ENCODE assay signal across 28 cellular contexts in the genomic region with DNA sequence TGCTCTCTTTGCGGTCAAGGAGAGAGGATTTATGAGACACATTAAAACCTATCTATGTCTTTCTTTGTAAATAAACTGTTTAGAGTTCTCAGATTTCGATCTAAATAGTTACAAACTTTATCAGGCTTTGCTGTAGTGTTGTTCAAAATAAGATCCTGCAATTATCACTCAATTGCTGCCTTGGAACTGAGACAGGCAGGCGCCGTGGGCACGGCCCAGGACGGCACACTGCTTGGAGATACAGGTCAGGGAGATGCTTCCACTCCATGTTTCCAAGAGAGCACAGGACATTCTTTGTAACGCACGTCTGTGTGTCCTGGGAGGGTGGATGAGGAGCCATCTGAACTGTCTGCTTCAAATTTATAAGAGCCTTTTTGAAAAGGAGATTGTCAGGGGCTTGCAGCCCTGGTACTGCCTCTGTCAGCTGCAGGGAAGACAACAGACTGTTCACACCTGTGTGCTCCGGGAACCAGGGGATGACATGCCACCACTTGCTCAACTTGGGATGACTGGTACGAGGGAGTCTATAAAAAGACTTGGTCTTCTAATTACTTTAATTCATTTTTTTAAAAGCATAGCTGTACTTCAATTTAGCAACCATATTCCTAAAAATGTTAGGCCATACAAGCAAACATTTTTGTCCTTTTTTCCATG.
"Had no signal": no experiment of that assay in that cellular context is flagged by ENCODE, and none has a peak within 500 bp of the region (broad histone marks: within the 10 kb centered on the region; RNA-seq: fewer than 3 reads in every experiment).

No MANE protein-coding gene starts in this region.

- H3K9me3 Mint-ChIP-seq: activated CD4-positive, alpha-beta memory T cell treated with anti-CD3 and anti-CD28 coated beads, Interleukin-2, amount 10 ng/mL, durations not matched to agents 7 days and 5 days; activated CD4-positive, alpha-beta T cell treated with anti-CD3 and anti-CD28 coated beads, Interleukin-2, amount 10 ng/mL, durations not matched to agents 7 days and 5 days; activated naive CD4-positive, alpha-beta T cell treated with anti-CD3 and anti-CD28 coated beads, Interleukin-2, amount 50 U/mL, for 24 hours; activated naive CD8-positive, alpha-beta T cell treated with anti-CD3 and anti-CD28 coated beads, Interleukin-2, amount 50 U/mL, for 24 hours; activated T-cell treated with anti-CD3 and anti-CD28 coated beads, Interleukin-2, amount 50 U/mL, for 24 hours; mesothelial cell of epicardium; naive B cell; nephron progenitor cell had no signal

- H3K27me3 ChIP-seq: ovary, tibial nerve had no signal

- H3K4me3 Mint-ChIP-seq: activated CD4-positive, alpha-beta memory T cell treated with anti-CD3 and anti-CD28 coated beads, Interleukin-2, amount 10 ng/mL, durations not matched to agents 7 days and 5 days; activated CD4-positive, alpha-beta T cell treated with anti-CD3 and anti-CD28 coated beads, Interleukin-2, amount 10 ng/mL, durations not matched to agents 7 days and 5 days; activated naive CD4-positive, alpha-beta T cell treated with anti-CD3 and anti-CD28 coated beads, Interleukin-2, amount 50 U/mL, for 24 hours; activated naive CD8-positive, alpha-beta T cell treated with anti-CD3 and anti-CD28 coated beads, Interleukin-2, amount 50 U/mL, for 24 hours; activated T-cell treated with anti-CD3 and anti-CD28 coated beads, Interleukin-2, amount 50 U/mL, for 24 hours; mesothelial cell of epicardium; naive B cell; nephron progenitor cell had no signal

- ATAC-seq: activated naive CD8-positive, alpha-beta T cell treated with anti-CD3 and anti-CD28 coated beads, Interleukin-2, amount 50 U/mL, for 24 hours; left colon; sciatic nerve had no signal

- H3K36me3 Mint-ChIP-seq: activated naive CD4-positive, alpha-beta T cell treated with anti-CD3 and anti-CD28 coated beads, Interleukin-2, amount 50 U/mL, for 24 hours; mesothelial cell of epicardium; naive B cell had no signal

- H3K27ac ChIP-seq: ovary, skin epidermis, tibial nerve, WERI-Rb-1 had no signal

- H3K27me3 Mint-ChIP-seq: activated naive CD4-positive, alpha-beta T cell treated with anti-CD3 and anti-CD28 coated beads, Interleukin-2, amount 50 U/mL, for 24 hours; activated naive CD8-positive, alpha-beta T cell treated with anti-CD3 and anti-CD28 coated beads, Interleukin-2, amount 50 U/mL, for 24 hours; activated T-cell treated with anti-CD3 and anti-CD28 coated beads, Interleukin-2, amount 50 U/mL, for 24 hours; progenitor cell of endocrine pancreas had no signal

- H3K9me3 ChIP-seq: ovary, tibial nerve had no signal

- DNase-seq: activated CD4-positive, alpha-beta memory T cell treated with anti-CD3 and anti-CD28 coated beads, Interleukin-2, amount 10 ng/mL, durations not matched to agents 7 days and 5 days; activated CD4-positive, alpha-beta T cell treated with anti-CD3 and anti-CD28 coated beads, Interleukin-2, amount 10 ng/mL, durations not matched to agents 7 days and 5 days; activated CD4-positive, CD25-positive, alpha-beta regulatory T cell treated with anti-CD3 and anti-CD28 coated beads, Interleukin-2, amount 50 U/mL, for 72 hours; activated CD8-positive, alpha-beta memory T cell treated with anti-CD3 and anti-CD28 coated beads, Interleukin-2, amount 50 U/mL, for 48 hours; activated gamma-delta T cell treated with Interleukin-2 at 50 U/mL for 16 hours; activated naive CD8-positive, alpha-beta T cell treated with anti-CD3 and anti-CD28 coated beads, Interleukin-2, amount 50 U/mL, for 24 hours; activated T-cell treated with anti-CD3 and anti-CD28 coated beads, Interleukin-2, amount 50 U/mL, for 24 hours; amygdala; dermis blood vessel endothelial cell; effector CD8-positive, alpha-beta T cell; head of caudate nucleus; hippocampal formation; kidney; left colon; naive B cell; nephron progenitor cell; ovary; retina; stimulated activated CD4-positive, alpha-beta T cell treated with anti-CD3 and anti-CD28 coated beads, Interleukin-1b, Interleukin-23, amount 100 ng/mL, for 48 hours; stimulated activated naive CD4-positive, alpha-beta T cell treated with Interleukin-2 at 50 U/mL for 16 hours; T-helper 9 cell; WERI-Rb-1 had no signal

- H3K27ac Mint-ChIP-seq: activated CD4-positive, alpha-beta memory T cell treated with anti-CD3 and anti-CD28 coated beads, Interleukin-2, amount 10 ng/mL, durations not matched to agents 7 days and 5 days; activated CD4-positive, alpha-beta T cell treated with anti-CD3 and anti-CD28 coated beads, Interleukin-2, amount 10 ng/mL, durations not matched to agents 7 days and 5 days; activated naive CD8-positive, alpha-beta T cell treated with anti-CD3 and anti-CD28 coated beads, Interleukin-2, amount 50 U/mL, for 24 hours; activated T-cell treated with anti-CD3 and anti-CD28 coated beads, Interleukin-2, amount 50 U/mL, for 24 hours; mesothelial cell of epicardium; nephron progenitor cell; progenitor cell of endocrine pancreas had no signal

- H3K36me3 ChIP-seq: ovary, tibial nerve, WERI-Rb-1 had no signal

- H3K4me3 ChIP-seq: ovary, skin epidermis, tibial nerve had no signal
